In genomic region chr17:58120195-58120822, GRCh38 we compare ENCODE assay signal across 8 cellular contexts. TPM values are rescaled to one million over a fixed set of nuclear protein-coding genes. Genes with fewer than 3 reads are reported as not detected.
DNase-seq lines count a peak whose midpoint lies in the region; ATAC-seq and TF ChIP-seq lines count a peak whose summit lies in the region.

No MANE protein-coding gene starts in this region.

- intact Hi-C loops in heart left ventricle (cut with DNase I), result no loop called here
- intact Hi-C loops in cardiac septum (cut with DNase I), result no loop called here
- intact Hi-C loops in spleen (cut with DNase I; ENCODE audit: low total_unique reads), result loop anchor here (5.0 kb wide), 1 partner anchor 52 kb away; no protein-coding TSS in a partner anchor

- H3K27me3 Mint-ChIP-seq in endothelial cell (ENCODE audit: unreplicated experiment), result peaks cover 4% of the 10 kb centered on the region

- DNase-seq in heart left ventricle, result peak in 4 of 5 donors; percentile 18 to 38 (median 31)
- no peak for DNase-seq in cardiac septum (ENCODE audit: low spot score)
- DNase-seq in T-helper 9 cell, result peak; percentile 37
- DNase-seq in endothelial cell (ENCODE audit: low spot score), result peak; percentile 64
- DNase-seq in skeletal muscle cell (ENCODE audit: low read depth), result peak; percentile 12
- no peak for DNase-seq in spleen

- no peaks in the 10 kb centered on the region for H3K9me3 Mint-ChIP-seq in endothelial cell (ENCODE audit: unreplicated experiment)

- 19 to 24% (median 21%) methylated on average over 7 of the region's 7 CpGs for WGBS in heart left ventricle, 4 donors
- WGBS in spleen, 5 donors, result 22 to 23% (median 23%) methylated on average over 7 of the region's 7 CpGs

- H3K27ac Mint-ChIP-seq in endothelial cell (ENCODE audit: unreplicated experiment), result no peak overlapping the region

- H3K9me3 ChIP-seq in heart left ventricle (no peaks in the 10 kb centered on the region), spleen (no peaks in the 10 kb centered on the region)

- no peak overlapping the region for H3K4me3 Mint-ChIP-seq in endothelial cell (ENCODE audit: unreplicated experiment)

- no peaks in the 10 kb centered on the region for H3K36me3 Mint-ChIP-seq in endothelial cell (ENCODE audit: low read depth, unreplicated experiment)

- ATAC-seq in heart left ventricle, result peak in 2 of 4 donors; percentile 58 to 60
- ATAC-seq in HG03432 (IDR thresholded peaks at IDR 0.05; ENCODE audit: unreplicated experiment), result no peak
- ATAC-seq in HG03045 (IDR thresholded peaks at IDR 0.05; ENCODE audit: unreplicated experiment), result no peak

- H3K27ac ChIP-seq in heart left ventricle (no peak overlapping the region), spleen (no peak overlapping the region)

- H3K4me1 ChIP-seq in heart left ventricle, result no peaks in the 10 kb centered on the region
- no peaks in the 10 kb centered on the region for H3K4me1 ChIP-seq in spleen

- TF ChIP-seq POLR2A in heart left ventricle (IDR thresholded peaks at IDR 0.05) (no peak), spleen (IDR thresholded peaks at IDR 0.05) (no peak)

- H3K27me3 ChIP-seq in heart left ventricle, result peaks cover 0 to 18% (median 0%) of the 10 kb centered on the region in 9 donors
- peaks cover 0 to 44% (median 5%) of the 10 kb centered on the region in 7 donors for H3K27me3 ChIP-seq in spleen (replicated peaks in 1 of 7)

- no peaks in the 10 kb centered on the region for H3K4me1 Mint-ChIP-seq in endothelial cell (ENCODE audit: unreplicated experiment)

- TF ChIP-seq CTCF in heart left ventricle (IDR thresholded peaks at IDR 0.05) (no peak), endothelial cell (IDR thresholded peaks at IDR 0.05; ENCODE audit: unreplicated experiment) (no peak), spleen (IDR thresholded peaks at IDR 0.05 in 8 of 11, conservative IDR thresholded peaks at IDR 0.05 in 3 of 11) (no peak)

- H3K4me3 ChIP-seq in heart left ventricle (no peak overlapping the region), skeletal muscle cell (ENCODE audit: low read depth, low read length) (no peak overlapping the region), spleen (no peak overlapping the region)

- H3K36me3 ChIP-seq in heart left ventricle, result no peaks in the 10 kb centered on the region
- H3K36me3 ChIP-seq in spleen, result no peaks in the 10 kb centered on the region

RNA-seq across cellular contexts. Expression of gene OR4D1, which starts 27.9 kb away (rescaled TPM):
- not detected for total RNA-seq in heart left ventricle
- not detected for polyA plus RNA-seq in heart left ventricle
- total RNA-seq in cardiac septum, result not detected
- total RNA-seq in endothelial cell (ENCODE audit: unreplicated experiment), result not detected
- total RNA-seq in spleen, result under 1 TPM in 6 of 7 donors, not detected in 1; 0.09 to 0.46 (median 0.27) TPM
- under 1 TPM; 0.13 to 0.23 (median 0.19) TPM for polyA plus RNA-seq in spleen

RNA-seq across cellular contexts. Expression of gene DYNLL2, which starts 37.1 kb away (rescaled TPM):
- total RNA-seq in heart left ventricle (100 to 1,000 TPM in 1 of 9 donors, 10 to 100 TPM in 8; 41.4 to 102 (median 74.0) TPM), cardiac septum (79.4 TPM), endothelial cell (ENCODE audit: unreplicated experiment) (14.6 TPM), spleen (10 to 100 TPM; 19.4 to 29.7 (median 23.1) TPM)
- polyA plus RNA-seq in heart left ventricle (10 to 100 TPM; 70.8 to 89.4 TPM), spleen (10 to 100 TPM in 2 of 3 donors, 1 to 10 TPM in 1; 9.9 to 26.3 (median 11.1) TPM)

RNA-seq across cellular contexts. Expression of gene OR4D2, which starts 46.5 kb away (rescaled TPM):
- total RNA-seq in heart left ventricle, result not detected
- polyA plus RNA-seq in heart left ventricle, result not detected
- not detected for total RNA-seq in cardiac septum
- not detected for total RNA-seq in endothelial cell (ENCODE audit: unreplicated experiment)
- total RNA-seq in spleen, result not detected
- polyA plus RNA-seq in spleen, result not detected

Comparison
In these comparisons a context has a peak if more than half of its experiments do, and no peak if none do; other contexts are left out.
1. DNase-seq: peak in heart left ventricle (4 of 5), T-helper 9 cell (single experiment), endothelial cell (single experiment) and skeletal muscle cell (single experiment); none in cardiac septum (single experiment) and spleen (single experiment).